Comparison of ENCODE assay signal across 1 cellular context in the genomic region with DNA sequence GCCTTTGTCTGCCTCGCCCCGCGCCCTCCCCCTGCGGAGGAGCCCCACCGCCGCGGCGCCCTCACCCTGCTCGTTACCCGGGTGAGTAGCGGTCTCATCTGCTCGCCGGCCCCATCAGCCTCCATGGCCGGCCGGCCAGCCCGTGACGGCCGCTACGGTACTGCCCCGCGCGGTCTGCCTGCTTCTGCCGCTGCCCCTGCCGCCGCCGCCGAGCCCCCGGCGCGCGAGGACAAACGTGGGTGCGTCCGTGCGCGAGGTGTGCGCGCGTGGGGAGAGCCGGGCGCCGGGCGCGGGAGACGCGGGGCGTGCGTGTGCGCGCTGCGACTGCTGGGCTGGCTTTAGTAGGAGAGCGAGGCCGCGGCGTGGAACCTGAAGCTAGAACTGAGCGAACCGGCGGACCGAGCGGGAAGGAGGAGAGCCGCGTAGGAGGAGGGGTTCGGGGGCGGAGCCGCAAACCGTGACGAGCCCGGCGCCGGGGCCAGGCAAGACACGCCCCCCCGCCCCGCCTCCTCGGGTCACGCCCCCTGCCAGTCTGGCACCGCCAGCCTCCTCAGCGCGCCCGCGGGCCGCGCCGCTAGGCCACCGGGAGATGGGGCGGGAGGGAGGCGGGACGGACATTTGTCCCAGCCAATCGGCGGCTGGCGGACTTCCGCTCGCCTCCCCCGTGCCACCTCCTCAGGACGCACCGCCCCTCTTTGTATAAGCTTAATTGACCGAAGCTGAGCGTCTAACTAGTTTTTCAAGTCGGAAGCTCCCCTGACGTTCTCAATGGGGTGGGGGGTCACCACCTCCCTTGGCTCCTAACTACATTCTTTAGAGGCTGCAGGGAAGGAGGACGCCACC.
TF ChIP-seq lines count a peak whose summit lies in the region.

A gene (minus strand): TSS at position 383 of the 843 bp plus-strand sequence. CDS start 258 bp downstream, at position 125.

TF ChIP-seq in HepG2, 621 proteins besides CTCF, POLR2A, EP300 and RAD21 (continued from another document and continues in another):
- TF ChIP-seq, protein P1, sequence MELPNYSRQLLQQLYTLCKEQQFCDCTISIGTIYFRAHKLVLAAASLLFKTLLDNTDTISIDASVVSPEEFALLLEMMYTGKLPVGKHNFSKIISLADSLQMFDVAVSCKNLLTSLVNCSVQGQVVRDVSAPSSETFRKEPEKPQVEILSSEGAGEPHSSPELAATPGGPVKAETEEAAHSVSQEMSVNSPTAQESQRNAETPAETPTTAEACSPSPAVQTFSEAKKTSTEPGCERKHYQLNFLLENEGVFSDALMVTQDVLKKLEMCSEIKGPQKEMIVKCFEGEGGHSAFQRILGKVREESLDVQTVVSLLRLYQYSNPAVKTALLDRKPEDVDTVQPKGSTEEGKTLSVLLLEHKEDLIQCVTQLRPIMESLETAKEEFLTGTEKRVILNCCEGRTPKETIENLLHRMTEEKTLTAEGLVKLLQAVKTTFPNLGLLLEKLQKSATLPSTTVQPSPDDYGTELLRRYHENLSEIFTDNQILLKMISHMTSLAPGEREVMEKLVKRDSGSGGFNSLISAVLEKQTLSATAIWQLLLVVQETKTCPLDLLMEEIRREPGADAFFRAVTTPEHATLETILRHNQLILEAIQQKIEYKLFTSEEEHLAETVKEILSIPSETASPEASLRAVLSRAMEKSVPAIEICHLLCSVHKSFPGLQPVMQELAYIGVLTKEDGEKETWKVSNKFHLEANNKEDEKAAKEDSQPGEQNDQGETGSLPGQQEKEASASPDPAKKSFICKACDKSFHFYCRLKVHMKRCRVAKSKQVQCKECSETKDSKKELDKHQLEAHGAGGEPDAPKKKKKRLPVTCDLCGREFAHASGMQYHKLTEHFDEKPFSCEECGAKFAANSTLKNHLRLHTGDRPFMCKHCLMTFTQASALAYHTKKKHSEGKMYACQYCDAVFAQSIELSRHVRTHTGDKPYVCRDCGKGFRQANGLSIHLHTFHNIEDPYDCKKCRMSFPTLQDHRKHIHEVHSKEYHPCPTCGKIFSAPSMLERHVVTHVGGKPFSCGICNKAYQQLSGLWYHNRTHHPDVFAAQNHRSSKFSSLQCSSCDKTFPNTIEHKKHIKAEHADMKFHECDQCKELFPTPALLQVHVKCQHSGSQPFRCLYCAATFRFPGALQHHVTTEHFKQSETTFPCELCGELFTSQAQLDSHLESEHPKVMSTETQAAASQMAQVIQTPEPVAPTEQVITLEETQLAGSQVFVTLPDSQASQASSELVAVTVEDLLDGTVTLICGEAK (IDR thresholded peaks at IDR 0.05) = no peak
- TF ChIP-seq, protein P1 (CRISPR knock-in tag; IDR thresholded peaks at IDR 0.05) = no peak
- TF ChIP-seq HNRNPLL (IDR thresholded peaks at IDR 0.05; ENCODE audit: low read depth, low read length, poor library complexity, severe bottlenecking) (peak; percentile 60), ZNF335 (CRISPR knock-in tag; IDR thresholded peaks at IDR 0.05) (peak; percentile 20; the same call in 1 of the 2 replicates), TAF1 (CRISPR knock-in tag; IDR thresholded peaks at IDR 0.05) (peak; percentile 90), ZNF879 (CRISPR knock-in tag; IDR thresholded peaks at IDR 0.05) (no peak), KDM2A (CRISPR knock-in tag; IDR thresholded peaks at IDR 0.05; ENCODE audit: borderline replicate concordance, low read depth) (0 out of 2 replicates have a peak, but pooled peaks have one; percentile 55), HOXA7 (CRISPR knock-in tag; IDR thresholded peaks at IDR 0.05) (no peak), ZNF572 (CRISPR knock-in tag; IDR thresholded peaks at IDR 0.05) (no peak), SAP130 (CRISPR knock-in tag; IDR thresholded peaks at IDR 0.05; ENCODE audit: low read depth) (peak; percentile 92), ZNF367 (CRISPR knock-in tag; IDR thresholded peaks at IDR 0.05; ENCODE audit: borderline replicate concordance) (no peak), SRSF4 (IDR thresholded peaks at IDR 0.05; ENCODE audit: low read depth, low read length, poor library complexity, severe bottlenecking) (no peak), SIX1 (CRISPR knock-in tag; IDR thresholded peaks at IDR 0.05; ENCODE audit: borderline replicate concordance) (no peak), ZNF382 (CRISPR knock-in tag; IDR thresholded peaks at IDR 0.05; ENCODE audit: borderline replicate concordance) (no peak), NBN (conservative IDR thresholded peaks at IDR 0.05) (no peak)
- TF ChIP-seq, protein P2, sequence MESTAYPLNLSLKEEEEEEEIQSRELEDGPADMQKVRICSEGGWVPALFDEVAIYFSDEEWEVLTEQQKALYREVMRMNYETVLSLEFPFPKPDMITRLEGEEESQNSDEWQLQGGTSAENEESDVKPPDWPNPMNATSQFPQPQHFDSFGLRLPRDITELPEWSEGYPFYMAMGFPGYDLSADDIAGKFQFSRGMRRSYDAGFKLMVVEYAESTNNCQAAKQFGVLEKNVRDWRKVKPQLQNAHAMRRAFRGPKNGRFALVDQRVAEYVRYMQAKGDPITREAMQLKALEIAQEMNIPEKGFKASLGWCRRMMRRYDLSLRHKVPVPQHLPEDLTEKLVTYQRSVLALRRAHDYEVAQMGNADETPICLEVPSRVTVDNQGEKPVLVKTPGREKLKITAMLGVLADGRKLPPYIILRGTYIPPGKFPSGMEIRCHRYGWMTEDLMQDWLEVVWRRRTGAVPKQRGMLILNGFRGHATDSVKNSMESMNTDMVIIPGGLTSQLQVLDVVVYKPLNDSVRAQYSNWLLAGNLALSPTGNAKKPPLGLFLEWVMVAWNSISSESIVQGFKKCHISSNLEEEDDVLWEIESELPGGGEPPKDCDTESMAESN (CRISPR knock-in tag; conservative IDR thresholded peaks at IDR 0.05) = peak; percentile 54; the same call in 1 of the 2 replicates
- TF ChIP-seq, protein P3, sequence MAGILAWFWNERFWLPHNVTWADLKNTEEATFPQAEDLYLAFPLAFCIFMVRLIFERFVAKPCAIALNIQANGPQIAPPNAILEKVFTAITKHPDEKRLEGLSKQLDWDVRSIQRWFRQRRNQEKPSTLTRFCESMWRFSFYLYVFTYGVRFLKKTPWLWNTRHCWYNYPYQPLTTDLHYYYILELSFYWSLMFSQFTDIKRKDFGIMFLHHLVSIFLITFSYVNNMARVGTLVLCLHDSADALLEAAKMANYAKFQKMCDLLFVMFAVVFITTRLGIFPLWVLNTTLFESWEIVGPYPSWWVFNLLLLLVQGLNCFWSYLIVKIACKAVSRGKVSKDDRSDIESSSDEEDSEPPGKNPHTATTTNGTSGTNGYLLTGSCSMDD (CRISPR knock-in tag; IDR thresholded peaks at IDR 0.05) = no peak
- TF ChIP-seq, protein P4, sequence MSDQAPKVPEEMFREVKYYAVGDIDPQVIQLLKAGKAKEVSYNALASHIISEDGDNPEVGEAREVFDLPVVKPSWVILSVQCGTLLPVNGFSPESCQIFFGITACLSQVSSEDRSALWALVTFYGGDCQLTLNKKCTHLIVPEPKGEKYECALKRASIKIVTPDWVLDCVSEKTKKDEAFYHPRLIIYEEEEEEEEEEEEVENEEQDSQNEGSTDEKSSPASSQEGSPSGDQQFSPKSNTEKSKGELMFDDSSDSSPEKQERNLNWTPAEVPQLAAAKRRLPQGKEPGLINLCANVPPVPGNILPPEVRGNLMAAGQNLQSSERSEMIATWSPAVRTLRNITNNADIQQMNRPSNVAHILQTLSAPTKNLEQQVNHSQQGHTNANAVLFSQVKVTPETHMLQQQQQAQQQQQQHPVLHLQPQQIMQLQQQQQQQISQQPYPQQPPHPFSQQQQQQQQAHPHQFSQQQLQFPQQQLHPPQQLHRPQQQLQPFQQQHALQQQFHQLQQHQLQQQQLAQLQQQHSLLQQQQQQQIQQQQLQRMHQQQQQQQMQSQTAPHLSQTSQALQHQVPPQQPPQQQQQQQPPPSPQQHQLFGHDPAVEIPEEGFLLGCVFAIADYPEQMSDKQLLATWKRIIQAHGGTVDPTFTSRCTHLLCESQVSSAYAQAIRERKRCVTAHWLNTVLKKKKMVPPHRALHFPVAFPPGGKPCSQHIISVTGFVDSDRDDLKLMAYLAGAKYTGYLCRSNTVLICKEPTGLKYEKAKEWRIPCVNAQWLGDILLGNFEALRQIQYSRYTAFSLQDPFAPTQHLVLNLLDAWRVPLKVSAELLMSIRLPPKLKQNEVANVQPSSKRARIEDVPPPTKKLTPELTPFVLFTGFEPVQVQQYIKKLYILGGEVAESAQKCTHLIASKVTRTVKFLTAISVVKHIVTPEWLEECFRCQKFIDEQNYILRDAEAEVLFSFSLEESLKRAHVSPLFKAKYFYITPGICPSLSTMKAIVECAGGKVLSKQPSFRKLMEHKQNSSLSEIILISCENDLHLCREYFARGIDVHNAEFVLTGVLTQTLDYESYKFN (CRISPR knock-in tag; conservative IDR thresholded peaks at IDR 0.05) = peak; percentile 40; the same call in 1 of the 2 replicates
- TF ChIP-seq, protein P5, sequence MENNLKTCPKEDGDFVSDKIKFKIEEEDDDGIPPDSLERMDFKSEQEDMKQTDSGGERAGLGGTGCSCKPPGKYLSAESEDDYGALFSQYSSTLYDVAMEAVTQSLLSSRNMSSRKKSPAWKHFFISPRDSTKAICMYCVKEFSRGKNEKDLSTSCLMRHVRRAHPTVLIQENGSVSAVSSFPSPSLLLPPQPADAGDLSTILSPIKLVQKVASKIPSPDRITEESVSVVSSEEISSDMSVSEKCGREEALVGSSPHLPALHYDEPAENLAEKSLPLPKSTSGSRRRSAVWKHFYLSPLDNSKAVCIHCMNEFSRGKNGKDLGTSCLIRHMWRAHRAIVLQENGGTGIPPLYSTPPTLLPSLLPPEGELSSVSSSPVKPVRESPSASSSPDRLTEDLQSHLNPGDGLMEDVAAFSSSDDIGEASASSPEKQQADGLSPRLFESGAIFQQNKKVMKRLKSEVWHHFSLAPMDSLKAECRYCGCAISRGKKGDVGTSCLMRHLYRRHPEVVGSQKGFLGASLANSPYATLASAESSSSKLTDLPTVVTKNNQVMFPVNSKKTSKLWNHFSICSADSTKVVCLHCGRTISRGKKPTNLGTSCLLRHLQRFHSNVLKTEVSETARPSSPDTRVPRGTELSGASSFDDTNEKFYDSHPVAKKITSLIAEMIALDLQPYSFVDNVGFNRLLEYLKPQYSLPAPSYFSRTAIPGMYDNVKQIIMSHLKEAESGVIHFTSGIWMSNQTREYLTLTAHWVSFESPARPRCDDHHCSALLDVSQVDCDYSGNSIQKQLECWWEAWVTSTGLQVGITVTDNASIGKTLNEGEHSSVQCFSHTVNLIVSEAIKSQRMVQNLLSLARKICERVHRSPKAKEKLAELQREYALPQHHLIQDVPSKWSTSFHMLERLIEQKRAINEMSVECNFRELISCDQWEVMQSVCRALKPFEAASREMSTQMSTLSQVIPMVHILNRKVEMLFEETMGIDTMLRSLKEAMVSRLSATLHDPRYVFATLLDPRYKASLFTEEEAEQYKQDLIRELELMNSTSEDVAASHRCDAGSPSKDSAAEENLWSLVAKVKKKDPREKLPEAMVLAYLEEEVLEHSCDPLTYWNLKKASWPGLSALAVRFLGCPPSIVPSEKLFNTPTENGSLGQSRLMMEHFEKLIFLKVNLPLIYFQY (CRISPR knock-in tag; IDR thresholded peaks at IDR 0.05; ENCODE audit: borderline replicate concordance) = peak; percentile 16; the same call in 1 of the 2 replicates
- TF ChIP-seq, protein P6, sequence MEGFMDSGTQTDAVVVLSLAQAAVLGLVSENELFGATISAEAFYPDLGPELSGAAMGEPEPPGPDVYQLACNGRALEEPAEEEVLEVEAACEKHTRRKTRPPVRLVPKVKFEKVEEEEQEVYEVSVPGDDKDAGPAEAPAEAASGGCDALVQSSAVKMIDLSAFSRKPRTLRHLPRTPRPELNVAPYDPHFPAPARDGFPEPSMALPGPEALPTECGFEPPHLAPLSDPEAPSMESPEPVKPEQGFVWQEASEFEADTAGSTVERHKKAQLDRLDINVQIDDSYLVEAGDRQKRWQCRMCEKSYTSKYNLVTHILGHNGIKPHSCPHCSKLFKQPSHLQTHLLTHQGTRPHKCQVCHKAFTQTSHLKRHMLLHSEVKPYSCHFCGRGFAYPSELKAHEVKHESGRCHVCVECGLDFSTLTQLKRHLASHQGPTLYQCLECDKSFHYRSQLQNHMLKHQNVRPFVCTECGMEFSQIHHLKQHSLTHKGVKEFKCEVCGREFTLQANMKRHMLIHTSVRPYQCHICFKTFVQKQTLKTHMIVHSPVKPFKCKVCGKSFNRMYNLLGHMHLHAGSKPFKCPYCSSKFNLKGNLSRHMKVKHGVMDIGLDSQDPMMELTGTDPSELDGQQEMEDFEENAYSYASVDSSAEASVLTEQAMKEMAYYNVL (CRISPR knock-in tag; IDR thresholded peaks at IDR 0.05; ENCODE audit: borderline replicate concordance) = peak; percentile 25; the same call in 1 of the 2 replicates
- TF ChIP-seq, protein P7, sequence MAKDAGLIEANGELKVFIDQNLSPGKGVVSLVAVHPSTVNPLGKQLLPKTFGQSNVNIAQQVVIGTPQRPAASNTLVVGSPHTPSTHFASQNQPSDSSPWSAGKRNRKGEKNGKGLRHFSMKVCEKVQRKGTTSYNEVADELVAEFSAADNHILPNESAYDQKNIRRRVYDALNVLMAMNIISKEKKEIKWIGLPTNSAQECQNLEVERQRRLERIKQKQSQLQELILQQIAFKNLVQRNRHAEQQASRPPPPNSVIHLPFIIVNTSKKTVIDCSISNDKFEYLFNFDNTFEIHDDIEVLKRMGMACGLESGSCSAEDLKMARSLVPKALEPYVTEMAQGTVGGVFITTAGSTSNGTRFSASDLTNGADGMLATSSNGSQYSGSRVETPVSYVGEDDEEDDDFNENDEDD (CRISPR knock-in tag; IDR thresholded peaks at IDR 0.05; ENCODE audit: borderline replicate concordance) = peak; percentile 52; the same call in 1 of the 2 replicates
- TF ChIP-seq, protein P8, sequence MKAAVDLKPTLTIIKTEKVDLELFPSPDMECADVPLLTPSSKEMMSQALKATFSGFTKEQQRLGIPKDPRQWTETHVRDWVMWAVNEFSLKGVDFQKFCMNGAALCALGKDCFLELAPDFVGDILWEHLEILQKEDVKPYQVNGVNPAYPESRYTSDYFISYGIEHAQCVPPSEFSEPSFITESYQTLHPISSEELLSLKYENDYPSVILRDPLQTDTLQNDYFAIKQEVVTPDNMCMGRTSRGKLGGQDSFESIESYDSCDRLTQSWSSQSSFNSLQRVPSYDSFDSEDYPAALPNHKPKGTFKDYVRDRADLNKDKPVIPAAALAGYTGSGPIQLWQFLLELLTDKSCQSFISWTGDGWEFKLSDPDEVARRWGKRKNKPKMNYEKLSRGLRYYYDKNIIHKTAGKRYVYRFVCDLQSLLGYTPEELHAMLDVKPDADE (CRISPR knock-in tag; IDR thresholded peaks at IDR 0.05) = peak; percentile 70; the same call in 1 of the 2 replicates
